In genomic region chr5:342501-343460, GRCh38 we compare ENCODE assay signal across 10 cellular contexts. TPM values are rescaled to one million over a fixed set of nuclear protein-coding genes. Genes with fewer than 3 reads are reported as not detected.
DNase-seq lines count a peak whose midpoint lies in the region; ATAC-seq and TF ChIP-seq lines count a peak whose summit lies in the region.
"Had no signal": no experiment of that assay in that cellular context is flagged by ENCODE, and none has a peak within 500 bp of the region (broad histone marks: within the 10 kb centered on the region; RNA-seq: fewer than 3 reads in every experiment).

No MANE protein-coding gene starts in this region.

- TF ChIP-seq CTCF in CD8-positive, alpha-beta T cell (IDR thresholded peaks at IDR 0.05), result no peak
- TF ChIP-seq CTCF in HEK293 (tag by site-specific recombination; IDR thresholded peaks at IDR 0.05) (no peak), natural killer cell (IDR thresholded peaks at IDR 0.05) (no peak)

- peaks cover 3% of the 10 kb centered on the region for H3K27me3 Mint-ChIP-seq in CD8-positive, alpha-beta T cell (ENCODE audit: low read depth)
- H3K27me3 Mint-ChIP-seq in activated CD8-positive, alpha-beta memory T cell treated with anti-CD3 and anti-CD28 coated beads, Interleukin-2, amount 10 ng/mL, durations not matched to agents 7 days and 5 days, result no peaks in the 10 kb centered on the region
- H3K27me3 Mint-ChIP-seq in natural killer cell (ENCODE audit: low read depth in 2 of 2), result peaks cover 6 to 25% of the 10 kb centered on the region in 2 donors

- no peak overlapping the region for H3K27ac ChIP-seq in CD8-positive, alpha-beta T cell (ENCODE audit: low read depth, low read length)
- no peak overlapping the region for H3K27ac ChIP-seq in HEK293 (ENCODE audit: extremely low read depth, low read depth, low read length)

- no peaks in the 10 kb centered on the region for H3K36me3 Mint-ChIP-seq in CD8-positive, alpha-beta T cell
- peaks cover 44% of the 10 kb centered on the region for H3K36me3 Mint-ChIP-seq in activated CD8-positive, alpha-beta memory T cell treated with anti-CD3 and anti-CD28 coated beads, Interleukin-2, amount 10 ng/mL, durations not matched to agents 7 days and 5 days
- H3K36me3 Mint-ChIP-seq in natural killer cell, result no peaks in the 10 kb centered on the region

- no peak for DNase-seq in CD8-positive, alpha-beta T cell
- no peak for DNase-seq in activated CD8-positive, alpha-beta memory T cell treated with anti-CD3 and anti-CD28 coated beads, Interleukin-2, amount 10 ng/mL, durations not matched to agents 7 days and 5 days
- no peak for DNase-seq in natural killer cell
- DNase-seq in NCI-H1105 (lab: John Stamatoyannopoulos, UW), result no peak
- DNase-seq in kidney glomerular epithelial cell (lab: John Stamatoyannopoulos, UW), result no peak
- no peak for DNase-seq in foreskin melanocyte
- DNase-seq: activated naive CD4-positive, alpha-beta T cell treated with anti-CD3 and anti-CD28 coated beads, Interleukin-2, amount 50 U/mL, for 16 hours; NCI-H526 had no signal

- no peaks in the 10 kb centered on the region for H3K27me3 ChIP-seq in CD8-positive, alpha-beta T cell (ENCODE audit: insufficient read depth, low read length)

- CTCF ChIA-PET in CD8-positive, alpha-beta T cell (lab: Charles Lee), result no interaction called here
- CTCF ChIA-PET in HEK293 (lab: Yijun Ruan, JAX), result interaction anchor here (1.0 to 1.9 kb wide), 2 partner anchors 26 to 104 kb away, joined by 3 to 5 read pairs; no protein-coding TSS in a partner anchor
- CTCF ChIA-PET in activated CD8-positive, alpha-beta memory T cell treated with anti-CD3 and anti-CD28 coated beads, Interleukin-2, amount 10 ng/mL, durations not matched to agents 7 days and 5 days (lab: Charles Lee), result interaction anchor here (1.2 kb wide), 1 partner anchor 104 kb away, joined by 4 read pairs; no protein-coding TSS in a partner anchor

- H3K9me3 Mint-ChIP-seq in CD8-positive, alpha-beta T cell, result no peaks in the 10 kb centered on the region
- no peaks in the 10 kb centered on the region for H3K9me3 Mint-ChIP-seq in activated CD8-positive, alpha-beta memory T cell treated with anti-CD3 and anti-CD28 coated beads, Interleukin-2, amount 10 ng/mL, durations not matched to agents 7 days and 5 days (ENCODE audit: low read depth)
- no peaks in the 10 kb centered on the region for H3K9me3 Mint-ChIP-seq in natural killer cell

- peak overlapping the region; percentile 50 for H3K4me3 Mint-ChIP-seq in CD8-positive, alpha-beta T cell
- peak overlapping the region; percentile 83 for H3K4me3 Mint-ChIP-seq in activated CD8-positive, alpha-beta memory T cell treated with anti-CD3 and anti-CD28 coated beads, Interleukin-2, amount 10 ng/mL, durations not matched to agents 7 days and 5 days
- H3K4me3 Mint-ChIP-seq in natural killer cell, result peak overlapping the region; percentile 26

- intact Hi-C loops in CD8-positive, alpha-beta T cell (cut with DNase I, micrococcal nuclease), result no loop called here
- intact Hi-C loops in natural killer cell (cut with micrococcal nuclease), result no loop called here

- no peaks in the 10 kb centered on the region for H3K9me3 ChIP-seq in CD8-positive, alpha-beta T cell (ENCODE audit: low read length)
- H3K9me3 ChIP-seq in HEK293 (ENCODE audit: control insufficient read depth, insufficient read depth, low read depth, low read length), result no peaks in the 10 kb centered on the region

- H3K27ac Mint-ChIP-seq in CD8-positive, alpha-beta T cell, result no peak overlapping the region
- peak overlapping the region; percentile 71 for H3K27ac Mint-ChIP-seq in activated CD8-positive, alpha-beta memory T cell treated with anti-CD3 and anti-CD28 coated beads, Interleukin-2, amount 10 ng/mL, durations not matched to agents 7 days and 5 days
- no peak overlapping the region for H3K27ac Mint-ChIP-seq in natural killer cell

- H3K4me1 Mint-ChIP-seq in CD8-positive, alpha-beta T cell (ENCODE audit: low read depth), result peaks cover 8% of the 10 kb centered on the region
- peaks cover 71% of the 10 kb centered on the region for H3K4me1 Mint-ChIP-seq in activated CD8-positive, alpha-beta memory T cell treated with anti-CD3 and anti-CD28 coated beads, Interleukin-2, amount 10 ng/mL, durations not matched to agents 7 days and 5 days
- peaks cover 0 to 10% of the 10 kb centered on the region in 2 donors for H3K4me1 Mint-ChIP-seq in natural killer cell

- no peak for ATAC-seq in CD8-positive, alpha-beta T cell
- no peak for ATAC-seq in activated CD8-positive, alpha-beta memory T cell treated with anti-CD3 and anti-CD28 coated beads, Interleukin-2, amount 10 ng/mL, durations not matched to agents 7 days and 5 days
- ATAC-seq in natural killer cell (no peak), HG03521 (IDR thresholded peaks at IDR 0.05; ENCODE audit: unreplicated experiment) (no peak)

- no peak overlapping the region for H3K4me3 ChIP-seq in CD8-positive, alpha-beta T cell (ENCODE audit: low read depth, low read length)
- no peak overlapping the region for H3K4me3 ChIP-seq in HEK293 (ENCODE audit: low read depth, low read length)

- peaks cover 14% of the 10 kb centered on the region for H3K4me1 ChIP-seq in CD8-positive, alpha-beta T cell (ENCODE audit: insufficient read depth, low read length)
- H3K4me1 ChIP-seq in HEK293 (ENCODE audit: control insufficient read depth, insufficient read depth, low read length), result peaks cover 4% of the 10 kb centered on the region; the same call in 1 of the 2 replicates

- no peaks in the 10 kb centered on the region for H3K36me3 ChIP-seq in CD8-positive, alpha-beta T cell (ENCODE audit: insufficient read depth, low read length)
- H3K36me3 ChIP-seq in HEK293 (ENCODE audit: control insufficient read depth in 2 of 2, insufficient read depth in 1 of 2, low read length in 2 of 2), result no peaks in the 10 kb centered on the region

- POLR2A ChIA-PET in CD8-positive, alpha-beta T cell (lab: Charles Lee), result no interaction called here
- POLR2A ChIA-PET in HEK293 (lab: Yijun Ruan, JAX), result no interaction called here

TF ChIP-seq in HEK293, 187 proteins besides CTCF, POLR2A, EP300 and RAD21:
- TF ChIP-seq ZNF223 (tag by site-specific recombination; IDR thresholded peaks at IDR 0.05) (no peak), ZBTB10 (tag by site-specific recombination; IDR thresholded peaks at IDR 0.05) (peak; percentile 84), ZNF169 (tag by site-specific recombination; IDR thresholded peaks at IDR 0.05) (no peak), ZNF311 (tag by site-specific recombination; IDR thresholded peaks at IDR 0.05; ENCODE audit: borderline replicate concordance) (no peak)

RNA-seq across cellular contexts. Expression of gene AHRR, which starts 21.3 kb away (rescaled TPM):
- total RNA-seq in CD8-positive, alpha-beta T cell, result under 1 TPM; 0.14 to 0.22 TPM
- total RNA-seq in activated CD8-positive, alpha-beta memory T cell treated with anti-CD3 and anti-CD28 coated beads, Interleukin-2, amount 10 ng/mL, durations not matched to agents 7 days and 5 days, result 10 to 100 TPM; 56.8 to 64.0 TPM
- 1 to 10 TPM in 2 of 3 donors, under 1 TPM in 1; 0.88 to 1.4 (median 1.2) TPM for total RNA-seq in natural killer cell

Comparison
In these comparisons a context has a peak if more than half of its experiments do, and no peak if none do; other contexts are left out.
1. H3K4me3 Mint-ChIP-seq: peak in every context shown above with its lines; median percentile 83 in activated CD8-positive, alpha-beta memory T cell treated with anti-CD3 and anti-CD28 coated beads, Interleukin-2, amount 10 ng/mL, durations not matched to agents 7 days and 5 days; 50 in CD8-positive, alpha-beta T cell; 26 in natural killer cell.
2. RNA of gene AHRR, which starts 21.3 kb away (total RNA-seq): 56.8 to 64.0 TPM in activated CD8-positive, alpha-beta memory T cell treated with anti-CD3 and anti-CD28 coated beads, Interleukin-2, amount 10 ng/mL, durations not matched to agents 7 days and 5 days; 0.88 to 1.4 TPM in natural killer cell and 0.14 to 0.22 TPM in CD8-positive, alpha-beta T cell; every median in the first group is over 10 times any median in the second.